Comparison of ENCODE assay signal across 2 cellular contexts in the genomic region with DNA sequence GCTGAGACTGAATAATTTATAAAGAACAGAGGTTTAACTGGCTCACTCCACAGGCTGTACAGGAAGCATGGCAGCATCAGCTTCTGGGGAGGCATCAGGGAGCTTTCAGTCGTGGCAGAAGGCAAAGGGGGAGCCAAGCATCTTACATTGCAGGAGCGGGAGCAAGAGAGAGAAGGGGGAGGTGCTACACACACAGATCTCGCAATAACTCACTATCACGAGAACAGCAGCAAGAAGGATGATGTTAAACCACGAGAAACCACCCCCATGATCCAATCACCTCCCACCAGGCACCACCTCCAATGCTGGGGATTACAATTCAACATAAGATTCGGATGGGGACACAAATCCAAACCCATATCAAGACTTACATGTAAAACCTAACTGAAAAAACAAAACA.
A peak's percentile ranks its signal among the peaks of the same experiment; 100 is the strongest.
TF ChIP-seq lines count a peak whose summit lies in the region.

No MANE protein-coding gene starts in this region.

TF ChIP-seq in IMR-90, 13 proteins besides CTCF, POLR2A, EP300 and RAD21:
- TF ChIP-seq CEBPB (IDR thresholded peaks at IDR 0.05; ENCODE audit: low read depth, low read length) (peak; percentile 75), NFE2L2 (IDR thresholded peaks at IDR 0.05; ENCODE audit: low read depth, low read length) (no peak)

TF ChIP-seq in H1, 55 proteins besides CTCF, POLR2A, EP300 and RAD21:
- TF ChIP-seq SP4 (IDR thresholded peaks at IDR 0.05; ENCODE audit: low read length) (no peak), CEBPB (IDR thresholded peaks at IDR 0.05; ENCODE audit: low read depth, low read length) (peak; percentile 85)
TF ChIP-seq in H1: peak in this region for 1.
